16 cellular contexts compared by ENCODE assay signal in genomic region chr12:44750468-44750867, GRCh38.
DNase-seq lines count a peak whose midpoint lies in the region; ATAC-seq lines count a peak whose summit lies in the region.
"Had no signal": no experiment of that assay in that cellular context is flagged by ENCODE, and none has a peak within 500 bp of the region (broad histone marks: within the 10 kb centered on the region; RNA-seq: fewer than 3 reads in every experiment).

No MANE protein-coding gene starts in this region.

- no peak overlapping the region for H3K4me3 ChIP-seq in H7 (ENCODE audit: insufficient read depth, low read depth, low read length)
- H3K4me3 ChIP-seq: BLaER1, K562, SJSA1 had no signal

- peaks cover 4% of the 10 kb centered on the region for H3K9me3 Mint-ChIP-seq in activated naive CD8-positive, alpha-beta T cell (ENCODE audit: low read depth)
- no peaks in the 10 kb centered on the region for H3K9me3 Mint-ChIP-seq in activated naive CD8-positive, alpha-beta T cell treated with anti-CD3 and anti-CD28 coated beads, Interleukin-2, amount 50 U/mL, for 24 hours
- H3K9me3 Mint-ChIP-seq in activated naive CD8-positive, alpha-beta T cell treated with anti-CD3 and anti-CD28 coated beads for 36 hours, result peaks cover 8% of the 10 kb centered on the region
- H3K9me3 Mint-ChIP-seq in activated CD4-positive, alpha-beta T cell treated with anti-CD3 and anti-CD28 coated beads, Interleukin-2, amount 10 ng/mL, durations not matched to agents 24 days and 14 days, result peaks cover 5% of the 10 kb centered on the region

- no peak for ATAC-seq in activated naive CD8-positive, alpha-beta T cell treated with anti-CD3 and anti-CD28 coated beads, Interleukin-2, amount 50 U/mL, for 24 hours
- ATAC-seq: K562 had no signal

- peak overlapping the region; percentile 69 for H3K27ac Mint-ChIP-seq in activated naive CD8-positive, alpha-beta T cell
- no peak overlapping the region for H3K27ac Mint-ChIP-seq in activated naive CD8-positive, alpha-beta T cell treated with anti-CD3 and anti-CD28 coated beads, Interleukin-2, amount 50 U/mL, for 24 hours
- H3K27ac Mint-ChIP-seq in activated naive CD8-positive, alpha-beta T cell treated with anti-CD3 and anti-CD28 coated beads for 36 hours, result peak overlapping the region; percentile 61
- H3K27ac Mint-ChIP-seq in activated CD4-positive, alpha-beta T cell treated with anti-CD3 and anti-CD28 coated beads, Interleukin-2, amount 10 ng/mL, durations not matched to agents 24 days and 14 days, result no peak overlapping the region

- H3K4me3 Mint-ChIP-seq in activated naive CD8-positive, alpha-beta T cell, result no peak overlapping the region
- H3K4me3 Mint-ChIP-seq in activated naive CD8-positive, alpha-beta T cell treated with anti-CD3 and anti-CD28 coated beads, Interleukin-2, amount 50 U/mL, for 24 hours, result no peak overlapping the region
- H3K4me3 Mint-ChIP-seq in activated naive CD8-positive, alpha-beta T cell treated with anti-CD3 and anti-CD28 coated beads for 36 hours, result no peak overlapping the region
- H3K4me3 Mint-ChIP-seq in activated CD4-positive, alpha-beta T cell treated with anti-CD3 and anti-CD28 coated beads, Interleukin-2, amount 10 ng/mL, durations not matched to agents 24 days and 14 days, result no peak overlapping the region
- H3K4me3 Mint-ChIP-seq: CD4-positive, alpha-beta memory T cell had no signal

- no peaks in the 10 kb centered on the region for H3K27me3 Mint-ChIP-seq in activated naive CD8-positive, alpha-beta T cell
- H3K27me3 Mint-ChIP-seq in activated naive CD8-positive, alpha-beta T cell treated with anti-CD3 and anti-CD28 coated beads, Interleukin-2, amount 50 U/mL, for 24 hours, result no peaks in the 10 kb centered on the region
- H3K27me3 Mint-ChIP-seq in activated naive CD8-positive, alpha-beta T cell treated with anti-CD3 and anti-CD28 coated beads for 36 hours, result no peaks in the 10 kb centered on the region
- H3K27me3 Mint-ChIP-seq in activated CD4-positive, alpha-beta T cell treated with anti-CD3 and anti-CD28 coated beads, Interleukin-2, amount 10 ng/mL, durations not matched to agents 24 days and 14 days, result no peaks in the 10 kb centered on the region
- H3K27me3 Mint-ChIP-seq: CD4-positive, alpha-beta memory T cell had no signal

- peaks cover 39% of the 10 kb centered on the region for H3K4me1 Mint-ChIP-seq in activated naive CD8-positive, alpha-beta T cell (ENCODE audit: low read depth)
- H3K4me1 Mint-ChIP-seq in activated naive CD8-positive, alpha-beta T cell treated with anti-CD3 and anti-CD28 coated beads, Interleukin-2, amount 50 U/mL, for 24 hours, result peaks cover 34% of the 10 kb centered on the region
- peaks cover 34% of the 10 kb centered on the region for H3K4me1 Mint-ChIP-seq in activated naive CD8-positive, alpha-beta T cell treated with anti-CD3 and anti-CD28 coated beads for 36 hours
- no peaks in the 10 kb centered on the region for H3K4me1 Mint-ChIP-seq in activated CD4-positive, alpha-beta T cell treated with anti-CD3 and anti-CD28 coated beads, Interleukin-2, amount 10 ng/mL, durations not matched to agents 24 days and 14 days

- intact Hi-C loops in activated CD4-positive, alpha-beta T cell treated with anti-CD3 and anti-CD28 coated beads, Interleukin-2, amount 10 ng/mL, durations not matched to agents 24 days and 14 days (cut with micrococcal nuclease), result no loop called here

- no peaks in the 10 kb centered on the region for H3K36me3 ChIP-seq in H7 (replicated peaks; ENCODE audit: control insufficient read depth, insufficient read depth, low read length)
- H3K36me3 ChIP-seq: BLaER1, SJSA1 had no signal

- H3K27me3 ChIP-seq in H7 (ENCODE audit: control insufficient read depth, insufficient read depth, low read length), result no peaks in the 10 kb centered on the region
- H3K27me3 ChIP-seq: BLaER1, SJSA1 had no signal

- peaks cover 30% of the 10 kb centered on the region for H3K36me3 Mint-ChIP-seq in activated naive CD8-positive, alpha-beta T cell
- peaks cover 33% of the 10 kb centered on the region for H3K36me3 Mint-ChIP-seq in activated naive CD8-positive, alpha-beta T cell treated with anti-CD3 and anti-CD28 coated beads, Interleukin-2, amount 50 U/mL, for 24 hours (ENCODE audit: low read depth)
- peaks cover 52% of the 10 kb centered on the region for H3K36me3 Mint-ChIP-seq in activated naive CD8-positive, alpha-beta T cell treated with anti-CD3 and anti-CD28 coated beads for 36 hours
- H3K36me3 Mint-ChIP-seq in activated CD4-positive, alpha-beta T cell treated with anti-CD3 and anti-CD28 coated beads, Interleukin-2, amount 10 ng/mL, durations not matched to agents 24 days and 14 days (ENCODE audit: low read depth), result peaks cover 3% of the 10 kb centered on the region

- DNase-seq in activated naive CD8-positive, alpha-beta T cell treated with anti-CD3 and anti-CD28 coated beads, Interleukin-2, amount 50 U/mL, for 24 hours, result no peak
- DNase-seq in activated naive CD8-positive, alpha-beta T cell treated with anti-CD3 and anti-CD28 coated beads for 36 hours, result no peak
- DNase-seq in iPS-NIHi11 (ENCODE audit: low spot score) (peak; percentile 9), H7 (no peak)
- no peak for DNase-seq in activated effector memory CD4-positive, alpha-beta T cell treated with Interleukin-2 at 50 U/mL for 16 hours
- no peak for DNase-seq in activated CD4-positive, alpha-beta T cell treated with anti-CD3 and anti-CD28 coated beads, Interleukin-2, amount 10 ng/mL, durations not matched to agents 24 days and 14 days
- DNase-seq: Calu3; CD4-positive, alpha-beta memory T cell; EL; NCI-H1105; NCI-H2081 treated with DMSO at 0.1 percent for 48 hours; NCI-H226 had no signal

Comparison
In these comparisons a context has a peak if more than half of its experiments do, and no peak if none do; other contexts are left out.
1. H3K27ac Mint-ChIP-seq: peak in activated naive CD8-positive, alpha-beta T cell (single experiment) and activated naive CD8-positive, alpha-beta T cell treated with anti-CD3 and anti-CD28 coated beads for 36 hours (single experiment); none in activated naive CD8-positive, alpha-beta T cell treated with anti-CD3 and anti-CD28 coated beads, Interleukin-2, amount 50 U/mL, for 24 hours (single experiment) and activated CD4-positive, alpha-beta T cell treated with anti-CD3 and anti-CD28 coated beads, Interleukin-2, amount 10 ng/mL, durations not matched to agents 24 days and 14 days (single experiment).